Comparison of ENCODE assay signal across 8 cellular contexts in genomic region chr2:68837164-68837860, GRCh38. TPM values are rescaled to one million over a fixed set of nuclear protein-coding genes. Genes with fewer than 3 reads are reported as not detected.
DNase-seq lines count a peak whose midpoint lies in the region; ATAC-seq and TF ChIP-seq lines count a peak whose summit lies in the region.

No MANE protein-coding gene starts in this region.

- DNase-seq in DMS53 treated with DMSO at 0.1 percent for 48 hours (lab: John Stamatoyannopoulos, UW; ENCODE audit: unreplicated experiment) = peak; percentile 71
- peak; percentile 27 for DNase-seq in IMR-90
- DNase-seq in activated CD4-positive, alpha-beta T cell treated with anti-CD3 and anti-CD28 coated beads, Interleukin-2, amount 50 U/mL, for 4 hours = peak; percentile 71 to 73
- DNase-seq in effector CD8-positive, alpha-beta T cell (lab: John Stamatoyannopoulos, UW) = peak; percentile 53
- DNase-seq in natural killer cell = peak; percentile 53
- DNase-seq in testis = peak; percentile 81
- no peak for DNase-seq in NCI-H1092 (lab: John Stamatoyannopoulos, UW)

- H3K9me1 ChIP-seq in IMR-90 (ENCODE audit: insufficient read depth, low read length) = peaks cover 7% of the 10 kb centered on the region

- no peaks in the 10 kb centered on the region for H4K20me1 ChIP-seq in IMR-90 (ENCODE audit: insufficient read depth, low read length)

- H2AK9ac ChIP-seq in IMR-90 (replicated peaks; ENCODE audit: low read depth, low read length, poor library complexity) = peak overlapping the region; percentile 22

- H3K23ac ChIP-seq in IMR-90 (ENCODE audit: low read depth, low read length) = no peak overlapping the region

- no peak overlapping the region for H3K27ac ChIP-seq in IMR-90 (ENCODE audit: insufficient read depth, low read length)
- no peak overlapping the region for H3K27ac ChIP-seq in testis

- H3K18ac ChIP-seq in IMR-90 (ENCODE audit: low read depth, low read length) = no peak overlapping the region

- H2BK120ac ChIP-seq in IMR-90 (ENCODE audit: low read depth, low read length) = peak overlapping the region; percentile 7; the same call in 1 of the 2 replicates

- no peak overlapping the region for H3K4me3 Mint-ChIP-seq in natural killer cell

- H4K8ac ChIP-seq in IMR-90 (ENCODE audit: low read depth in 2 of 2, low read length in 2 of 2) = no peak overlapping the region; a peak in 1 of 4 replicates

- H3K27me3 Mint-ChIP-seq in natural killer cell (ENCODE audit: low read depth in 2 of 2) = no peaks in the 10 kb centered on the region

- no peak overlapping the region for H3K14ac ChIP-seq in IMR-90 (replicated peaks; ENCODE audit: low read depth, low read length)

- no peak overlapping the region for H4K5ac ChIP-seq in IMR-90 (ENCODE audit: low read depth, low read length)

- in situ Hi-C loops in IMR-90 (cut with MboI; ENCODE audit: low sequenced_read_pairs) = no loop called here

- H3K27me3 ChIP-seq in IMR-90 (ENCODE audit: control insufficient read depth, insufficient read depth, low read length) (no peaks in the 10 kb centered on the region), testis (no peaks in the 10 kb centered on the region)

- CTCF ChIA-PET in IMR-90 (lab: Yijun Ruan, JAX) = interaction anchor here (0.6 to 0.9 kb wide), 2 partner anchors 69 to 75 kb away, joined by 3 to 9 read pairs; no protein-coding TSS in a partner anchor

- no peak for TF ChIP-seq POLR2A in IMR-90 (IDR thresholded peaks at IDR 0.05; ENCODE audit: low read depth, low read length)
- TF ChIP-seq POLR2A in testis (IDR thresholded peaks at IDR 0.05) = no peak

- no TSS peak for BruUV-seq in IMR-90 (replicated peaks; lab: Mats Ljungman, UMichigan)

- no peak overlapping the region for H3K4ac ChIP-seq in IMR-90 (ENCODE audit: low read depth, low read length)

- H3K27ac Mint-ChIP-seq in natural killer cell = no peak overlapping the region

- intact Hi-C loops in IMR-90 (cut with micrococcal nuclease) (loop anchor here (2.0 kb wide), 1 partner anchor 87 kb away; no protein-coding TSS in a partner anchor), natural killer cell (cut with micrococcal nuclease) (loop anchor here (1.0 to 2.0 kb wide), 2 partner anchors 86 to 371 kb away; partner anchors contain the start of genes APLF and FBXO48), testis (cut with DNase I; ENCODE audit: low total_unique reads) (no loop called here)

- peak; percentile 48; the same call in 1 of the 2 replicates for ATAC-seq in IMR-90 (ENCODE audit: low read depth)
- ATAC-seq in natural killer cell = peak; percentile 43 to 83 (median 74)
- no peak for ATAC-seq in HG03280 (IDR thresholded peaks at IDR 0.05; ENCODE audit: unreplicated experiment)

- no peak overlapping the region; the same call in 2 of the 3 replicates for H2BK15ac ChIP-seq in IMR-90 (ENCODE audit: low read depth, low read length)

- no peak overlapping the region for H2BK5ac ChIP-seq in IMR-90 (ENCODE audit: low read depth, low read length, poor library complexity, severe bottlenecking)

- no peaks in the 10 kb centered on the region for H3K9me3 Mint-ChIP-seq in natural killer cell

- 0 out of 2 replicates have a peak overlapping the region, but pooled peaks have one; percentile 18 for H2BK20ac ChIP-seq in IMR-90 (ENCODE audit: low read depth, low read length)

- H3K4me3 ChIP-seq in IMR-90 (ENCODE audit: insufficient read depth, low read depth, low read length) (no peak overlapping the region), testis (no peak overlapping the region)

- H3K4me1 ChIP-seq in IMR-90 (ENCODE audit: control insufficient read depth, insufficient read depth, low read length) (peaks cover 5% of the 10 kb centered on the region), testis (no peaks in the 10 kb centered on the region)

- TF ChIP-seq CTCF in IMR-90 (conservative IDR thresholded peaks at IDR 0.05; ENCODE audit: low read depth, low read length) = peak; percentile 49
- TF ChIP-seq CTCF in natural killer cell (IDR thresholded peaks at IDR 0.05) = peak; percentile 68
- TF ChIP-seq CTCF in testis (IDR thresholded peaks at IDR 0.05) = peak in 2 of 3 experiments; percentile 34 to 41

- no peak overlapping the region for H3K56ac ChIP-seq in IMR-90 (ENCODE audit: extremely low read depth, insufficient read depth, low read length)

- H3K36me3 ChIP-seq in IMR-90 (ENCODE audit: control insufficient read depth, insufficient read depth, low read length) (no peaks in the 10 kb centered on the region), testis (ENCODE audit: low read depth, missing control alignments) (no peaks in the 10 kb centered on the region)

- peak overlapping the region; percentile 59; the same call in 1 of the 2 replicates for H2AK5ac ChIP-seq in IMR-90 (ENCODE audit: low read depth, low read length)

- dilution Hi-C loops in IMR-90 (cut with HindIII; ENCODE audit: low sequenced_read_pairs, unreplicated experiment) = no loop called here

- no peak overlapping the region for H3K9ac ChIP-seq in IMR-90 (ENCODE audit: low read depth, low read length)

- H3K4me2 ChIP-seq in IMR-90 (ENCODE audit: low read depth, low read length) = no peak overlapping the region

- H3K36me3 Mint-ChIP-seq in natural killer cell = no peaks in the 10 kb centered on the region

- POLR2A ChIA-PET in IMR-90 (lab: Charles Lee; ENCODE audit: unreplicated experiment) = no interaction called here

- no peaks in the 10 kb centered on the region for H3K79me1 ChIP-seq in IMR-90 (ENCODE audit: low read depth in 1 of 2, low read length in 2 of 2)

- peak; percentile 57 for TF ChIP-seq RAD21 in IMR-90 (IDR thresholded peaks at IDR 0.05; ENCODE audit: low read length)

- H4K91ac ChIP-seq in IMR-90 (ENCODE audit: insufficient read depth, low read depth, low read length) = no peak overlapping the region

- WGBS in IMR-90 (ENCODE audit: extremely low coverage in 2 of 2, insufficient read length in 1 of 2), 2 experiments = 85% methylated on average over 8 of the region's 15 CpGs; no CpG with 5 or more reads in 1 of the 2 experiments
- WGBS in testis, 2 donors = 61 to 66% methylated on average over 14 to 15 of the region's 15 CpGs

- peaks cover 12 to 21% of the 10 kb centered on the region in 2 donors for H3K4me1 Mint-ChIP-seq in natural killer cell

- no peaks in the 10 kb centered on the region for H3K9me3 ChIP-seq in IMR-90 (ENCODE audit: control insufficient read depth, insufficient read depth, low read length)
- no peaks in the 10 kb centered on the region for H3K9me3 ChIP-seq in testis

- H2AFZ ChIP-seq in IMR-90 (replicated peaks; ENCODE audit: low read length, poor library complexity) = no peak overlapping the region

TF ChIP-seq in IMR-90, 13 proteins besides CTCF, POLR2A, EP300 and RAD21:
- TF ChIP-seq SMC3 (IDR thresholded peaks at IDR 0.05; ENCODE audit: low read depth, low read length) (peak; percentile 56), BHLHE40 (IDR thresholded peaks at IDR 0.05; ENCODE audit: low read depth, low read length) (no peak)
TF ChIP-seq in IMR-90: peak in this region for 1.

RNA-seq across cellular contexts. Expression of gene BMP10, which starts 33.9 kb away (rescaled TPM):
- total RNA-seq in IMR-90 (2012; rRNA removed) (not detected in 2 replicates), natural killer cell (not detected), testis (not detected)
- polyA plus RNA-seq in IMR-90 (2012; rRNA removed) (not detected in 2 replicates), testis (ENCODE audit: insufficient read depth, low read depth, low replicate concordance) (0.26 TPM)
- not detected in 2 replicates for polyA plus RNA-seq in IMR-90 (2012; cell fraction: cytosol; rRNA removed)
- not detected in 2 replicates for polyA plus RNA-seq in IMR-90 (2012; cell fraction: nucleus; rRNA removed; ENCODE audit: low replicate concordance)
